Comparison of ENCODE assay signal across 11 cellular contexts in the genomic region with DNA sequence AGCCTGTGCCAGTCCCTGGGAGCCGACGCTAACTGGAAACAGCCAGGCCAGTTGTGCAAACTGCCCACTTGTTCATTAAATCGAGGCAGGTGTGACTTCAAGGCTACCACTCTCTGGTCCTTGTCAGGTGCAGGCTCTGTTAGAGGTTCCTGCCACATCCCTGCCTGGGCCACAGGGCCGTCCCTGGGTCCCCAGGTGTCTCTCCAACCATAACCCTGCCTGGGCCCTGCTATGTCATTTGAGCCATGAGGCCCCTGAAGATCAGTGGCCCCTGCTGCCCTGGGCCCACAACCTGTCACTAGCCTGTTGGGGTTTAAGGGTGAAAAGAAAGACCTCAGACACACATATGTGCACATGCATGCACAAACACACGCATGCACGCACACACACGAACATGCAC.
DNase-seq lines count a peak whose midpoint lies in the region; ATAC-seq and TF ChIP-seq lines count a peak whose summit lies in the region.
"Had no signal": no experiment of that assay in that cellular context is flagged by ENCODE, and none has a peak within 500 bp of the region (broad histone marks: within the 10 kb centered on the region; RNA-seq: fewer than 3 reads in every experiment).

No MANE protein-coding gene starts in this region.

- H4K91ac ChIP-seq in H9 (ENCODE audit: insufficient read length, low read depth, low read length), result no peak overlapping the region

- 61% methylated on average over 7 of the region's 7 CpGs for WGBS in right lobe of liver (ENCODE audit: insufficient coverage, low coverage, low lambda C conversion rate, missing lambda C conversion rate)
- no CpG with 5 or more reads among the region's 7 CpGs for WGBS in H9 (ENCODE audit: extremely low coverage, insufficient read length, low lambda C conversion rate)

- H3K27me3 ChIP-seq in DOHH2 (ENCODE audit: control insufficient read depth, low read length) (peaks cover 9% of the 10 kb centered on the region; the same call in 1 of the 2 replicates), PC-3 (ENCODE audit: low read length) (no peaks in the 10 kb centered on the region), right lobe of liver (no peaks in the 10 kb centered on the region), rectal smooth muscle tissue (ENCODE audit: control insufficient read depth, insufficient read depth, low read length) (no peaks in the 10 kb centered on the region), H9 (ENCODE audit: insufficient read depth, low read length) (no peaks in the 10 kb centered on the region; the same call in 1 of the 2 replicates), brain microvascular endothelial cell (replicated peaks) (no peaks in the 10 kb centered on the region)
- H3K27me3 ChIP-seq: Peyer's patch had no signal

- H3K79me2 ChIP-seq in DOHH2 (ENCODE audit: control insufficient read depth, low read length), result no peaks in the 10 kb centered on the region
- H3K79me2 ChIP-seq in PC-3 (ENCODE audit: low read length), result no peaks in the 10 kb centered on the region
- no peaks in the 10 kb centered on the region for H3K79me2 ChIP-seq in H9 (ENCODE audit: insufficient read depth, low read length)

- H3K27me3 Mint-ChIP-seq in H9 (ENCODE audit: low read depth), result peaks cover 58% of the 10 kb centered on the region

- no peak overlapping the region for H3K14ac ChIP-seq in H9 (ENCODE audit: insufficient read depth, low read length)

- no peak overlapping the region for H3K9ac ChIP-seq in PC-3 (ENCODE audit: low read length)
- no peak overlapping the region for H3K9ac ChIP-seq in rectal smooth muscle tissue (ENCODE audit: low read length)
- no peak overlapping the region for H3K9ac ChIP-seq in H9 (ENCODE audit: extremely low read depth, insufficient read length, low read length)

- H2BK20ac ChIP-seq in H9 (ENCODE audit: low read depth, low read length, poor library complexity, severe bottlenecking), result no peak overlapping the region

- H3K4me3 ChIP-seq in DOHH2 (ENCODE audit: low read length) (peak overlapping the region; percentile 55), PC-3 (ENCODE audit: low read length) (peak overlapping the region; percentile 79; the same call in 1 of the 2 replicates), right lobe of liver (no peak overlapping the region), rectal smooth muscle tissue (ENCODE audit: low read length) (no peak overlapping the region), brain microvascular endothelial cell (ENCODE audit: low read depth, low read length) (no peak overlapping the region)

- H3K9me2 ChIP-seq in DOHH2 (replicated peaks; ENCODE audit: control insufficient read depth, low read length) (no peaks in the 10 kb centered on the region), PC-3 (replicated peaks; ENCODE audit: low read length) (no peaks in the 10 kb centered on the region)

- H3K18ac ChIP-seq in H9 (ENCODE audit: insufficient read length, low read depth, low read length), result no peak overlapping the region

- no peak for DNase-seq in PC-3
- no peak for DNase-seq in right lobe of liver
- no peak for DNase-seq in H9
- no peak for DNase-seq in left ventricle myocardium superior
- no peak for DNase-seq in brain microvascular endothelial cell
- DNase-seq: activated CD4-positive, alpha-beta T cell treated with anti-CD3 and anti-CD28 coated beads for 1 hour had no signal

- in situ Hi-C loops in brain microvascular endothelial cell (cut with HindIII; ENCODE audit: low pct_ligation_motif_present, low sequenced_read_pairs), result no loop called here

- H2BK5ac ChIP-seq in H9 (ENCODE audit: insufficient read length, low read length), result no peak overlapping the region

- ATAC-seq in PC-3, result no peak
- peak in 3 of 4 donors; percentile 1 to 2 (median 2) for ATAC-seq in right lobe of liver
- no peak for ATAC-seq in GM21423 (IDR thresholded peaks at IDR 0.05; ENCODE audit: unreplicated experiment)
- ATAC-seq in left ventricle myocardium superior, result no peak

- H3K4ac ChIP-seq in H9 (ENCODE audit: low read depth, low read length), result no peak overlapping the region

- H3K56ac ChIP-seq in H9 (ENCODE audit: insufficient read length, low read depth, low read length), result no peak overlapping the region

- no peak overlapping the region for H4K5ac ChIP-seq in H9 (ENCODE audit: insufficient read length, low read depth, low read length)

- H2AFZ ChIP-seq in PC-3 (ENCODE audit: low read length) (no peak overlapping the region), H9 (ENCODE audit: low read length) (no peak overlapping the region)

- BruUV-seq in PC-3 (replicated peaks; lab: Mats Ljungman, UMichigan), result no TSS peak

- no peak overlapping the region for H2BK12ac ChIP-seq in H9 (ENCODE audit: insufficient read length, low read depth, low read length)

- H3K27ac Mint-ChIP-seq in H9, result no peak overlapping the region
- H3K27ac Mint-ChIP-seq: T-cell had no signal

- H3K9me3 ChIP-seq in DOHH2 (ENCODE audit: control insufficient read depth, insufficient read depth, low read length) (peaks cover 3% of the 10 kb centered on the region; the same call in 1 of the 2 replicates), PC-3 (ENCODE audit: low read length) (no peaks in the 10 kb centered on the region), right lobe of liver (no peaks in the 10 kb centered on the region), H9 (ENCODE audit: control insufficient read depth, low read depth, low read length) (no peaks in the 10 kb centered on the region)
- H3K9me3 ChIP-seq: Peyer's patch had no signal

- H3K79me1 ChIP-seq in H9 (ENCODE audit: insufficient read depth, low read depth, low read length, poor library complexity, severe bottlenecking), result no peaks in the 10 kb centered on the region

- H3K4me1 Mint-ChIP-seq in H9, result peaks cover 13 to 14% of the 10 kb centered on the region in 2 experiments

- H3K23me2 ChIP-seq in H9 (ENCODE audit: insufficient read length, low read depth, low read length, poor library complexity, severe bottlenecking), result peaks cover 6% of the 10 kb centered on the region

- H3K4me1 ChIP-seq in DOHH2 (ENCODE audit: control insufficient read depth, low read length) (peaks cover 14% of the 10 kb centered on the region), PC-3 (ENCODE audit: insufficient read depth, low read length) (peaks cover 13% of the 10 kb centered on the region), right lobe of liver (peaks cover 0 to 8% (median 2%) of the 10 kb centered on the region in 4 donors), rectal smooth muscle tissue (ENCODE audit: control insufficient read depth, insufficient read depth, low read length) (peaks cover 6% of the 10 kb centered on the region), H9 (ENCODE audit: insufficient read depth, low read length) (no peaks in the 10 kb centered on the region)

- H3K36me3 Mint-ChIP-seq in H9 (ENCODE audit: insufficient read depth in 1 of 3, low read depth in 3 of 3), result peaks cover 0 to 5% (median 4%) of the 10 kb centered on the region in 3 experiments; a peak in 4 of 7 replicates
- H3K36me3 Mint-ChIP-seq: T-cell had no signal

- H2BK15ac ChIP-seq in H9 (ENCODE audit: low read depth, low read length), result no peak overlapping the region

- H3K36me3 ChIP-seq in DOHH2 (ENCODE audit: control insufficient read depth, low read length) (no peaks in the 10 kb centered on the region), PC-3 (ENCODE audit: low read depth, low read length) (no peaks in the 10 kb centered on the region), right lobe of liver (no peaks in the 10 kb centered on the region), rectal smooth muscle tissue (ENCODE audit: control insufficient read depth, insufficient read depth, low read length) (no peaks in the 10 kb centered on the region), brain microvascular endothelial cell (replicated peaks) (no peaks in the 10 kb centered on the region)
- H3K36me3 ChIP-seq: Peyer's patch had no signal

- TF ChIP-seq CTCF in DOHH2 (IDR thresholded peaks at IDR 0.05; ENCODE audit: low read depth, low read length, poor library complexity, severe bottlenecking) (no peak), PC-3 (conservative IDR thresholded peaks at IDR 0.05; ENCODE audit: low read depth, low read length) (no peak), right lobe of liver (IDR thresholded peaks at IDR 0.05) (no peak), H9 (conservative IDR thresholded peaks at IDR 0.05) (no peak), brain microvascular endothelial cell (IDR thresholded peaks at IDR 0.05; ENCODE audit: low read depth, low read length, missing control alignments) (no peak)

- H4K20me1 ChIP-seq in DOHH2 (ENCODE audit: control insufficient read depth, insufficient read depth, low read depth, low read length) (no peaks in the 10 kb centered on the region), PC-3 (ENCODE audit: low read length) (no peaks in the 10 kb centered on the region), H9 (ENCODE audit: control insufficient read depth, insufficient read depth, insufficient read length) (no peaks in the 10 kb centered on the region)

- intact Hi-C loops in PC-3 (cut with micrococcal nuclease) (loop anchor here (2.0 kb wide), 1 partner anchor 1364 kb away; no protein-coding TSS in a partner anchor), right lobe of liver (cut with DNase I) (no loop called here), left ventricle myocardium superior (cut with micrococcal nuclease) (no loop called here)

- no peak for TF ChIP-seq POLR2A in right lobe of liver (IDR thresholded peaks at IDR 0.05)

- no peak overlapping the region for H4K8ac ChIP-seq in H9 (replicated peaks; ENCODE audit: insufficient read length, low read depth, low read length)

- peaks cover 6 to 8% of the 10 kb centered on the region in 2 experiments; a peak in 4 of 5 replicates for H3K9me3 Mint-ChIP-seq in H9

- H3F3A ChIP-seq in DOHH2 (ENCODE audit: control insufficient read depth, insufficient read depth) (no peaks in the 10 kb centered on the region), PC-3 (ENCODE audit: low read length, unreplicated experiment) (no peaks in the 10 kb centered on the region)

- no peak overlapping the region for H2AK5ac ChIP-seq in H9 (ENCODE audit: insufficient read length, low read length)

- no peak overlapping the region for H3T11ph ChIP-seq in H9 (ENCODE audit: low read length)

- H3K4me2 ChIP-seq in DOHH2 (ENCODE audit: low read length) (peak overlapping the region; percentile 66), PC-3 (ENCODE audit: low read length) (peak overlapping the region; percentile 97), H9 (ENCODE audit: insufficient read depth, insufficient read length, low read length) (no peak overlapping the region)

- H2BK120ac ChIP-seq in H9 (ENCODE audit: low read depth, low read length, poor library complexity, severe bottlenecking), result no peak overlapping the region

- POLR2A ChIA-PET in PC-3 (lab: Charles Lee; ENCODE audit: unreplicated experiment), result interaction anchor here (0.7 kb wide), 1 partner anchor 969 kb away, joined by 3 read pairs; no protein-coding TSS in a partner anchor

- no peak overlapping the region for H3K23ac ChIP-seq in H9 (ENCODE audit: insufficient read length, low read depth, low read length)

- CTCF ChIA-PET in PC-3 (lab: Charles Lee), result no interaction called here

- H3K4me3 Mint-ChIP-seq in H9, result no peak overlapping the region

- H3K27ac ChIP-seq in DOHH2 (ENCODE audit: low read depth, low read length), result no peak overlapping the region
- no peak overlapping the region for H3K27ac ChIP-seq in PC-3 (ENCODE audit: low read length)
- no peak overlapping the region for H3K27ac ChIP-seq in right lobe of liver
- H3K27ac ChIP-seq in rectal smooth muscle tissue (ENCODE audit: low read depth, low read length), result peak overlapping the region; percentile 85
- no peak overlapping the region for H3K27ac ChIP-seq in H9 (ENCODE audit: insufficient read length, low read depth, low read length)
- H3K27ac ChIP-seq in brain microvascular endothelial cell, result no peak overlapping the region

Comparison
In these comparisons a context has a peak if more than half of its experiments do, and no peak if none do; other contexts are left out.
1. H3K4me3 ChIP-seq: peak in DOHH2 (single experiment) and PC-3 (single experiment); none in right lobe of liver (0 of 3), rectal smooth muscle tissue (single experiment) and brain microvascular endothelial cell (single experiment).
2. ATAC-seq: peak in right lobe of liver (3 of 4); none in PC-3 (single experiment), GM21423 (single experiment) and left ventricle myocardium superior (single experiment).